Comparison of ENCODE assay signal across 23 cellular contexts in genomic region chr11:99682171-99682570, GRCh38.
"Had no signal": no experiment of that assay in that cellular context is flagged by ENCODE, and none has a peak within 500 bp of the region (broad histone marks: within the 10 kb centered on the region; RNA-seq: fewer than 3 reads in every experiment).

No MANE protein-coding gene starts in this region.

- H3K4me1 ChIP-seq: esophagus squamous epithelium, psoas muscle, sigmoid colon, tibial artery had no signal

- H3K27me3 ChIP-seq: esophagus squamous epithelium, ovary, sigmoid colon, testis, tibial artery had no signal

- H3K36me3 ChIP-seq: esophagus squamous epithelium, ovary, sigmoid colon, tibial artery had no signal

- H3K4me3 ChIP-seq: esophagus squamous epithelium, lung, ovary, psoas muscle, sigmoid colon, testis, tibial artery had no signal

- H3K9me3 ChIP-seq: esophagus squamous epithelium, ovary, psoas muscle, sigmoid colon, testis, tibial artery had no signal

- ATAC-seq: left lobe of liver; natural killer cell; psoas muscle; right cardiac atrium; stimulated activated memory B cell treated with anti-CD40 and anti-IgM and Interleukin-4, amounts not matched to agents 10 μg/mL and 1 μg/mL and 100 μg/mL, for 72 hours; stimulated activated naive CD8-positive, alpha-beta T cell treated with anti-CD3 and anti-CD28 coated beads, Interleukin-15, Interleukin-2, amounts not matched to agents 100 U/mL and 50 U/mL, for 24 hours had no signal

- DNase-seq: effector memory CD4-positive, alpha-beta T cell; erythroblast; esophagus squamous epithelium; foreskin melanocyte; glutamatergic neuron; hypothalamus; immature natural killer cell; natural killer cell; occipital lobe; ovary; posterior cingulate gyrus; psoas muscle; right cardiac atrium; sigmoid colon; stimulated activated CD4-positive, alpha-beta T cell treated with anti-CD3 and anti-CD28 coated beads, Interleukin-2, amount 100 ng/mL, for 24 hours; stimulated activated CD4-positive, alpha-beta T cell treated with anti-CD3 and anti-CD28 coated beads, Interleukin-4, amount 100 ng/mL, for 4 hours; stimulated activated naive CD8-positive, alpha-beta T cell treated with anti-CD3 and anti-CD28 coated beads, Interleukin-15, Interleukin-2, amounts not matched to agents 100 U/mL and 50 U/mL, for 24 hours; substantia nigra; testis; tibial artery had no signal

- H3K27ac ChIP-seq: esophagus squamous epithelium, ovary, psoas muscle, sigmoid colon, testis, tibial artery had no signal
